In the genomic region with DNA sequence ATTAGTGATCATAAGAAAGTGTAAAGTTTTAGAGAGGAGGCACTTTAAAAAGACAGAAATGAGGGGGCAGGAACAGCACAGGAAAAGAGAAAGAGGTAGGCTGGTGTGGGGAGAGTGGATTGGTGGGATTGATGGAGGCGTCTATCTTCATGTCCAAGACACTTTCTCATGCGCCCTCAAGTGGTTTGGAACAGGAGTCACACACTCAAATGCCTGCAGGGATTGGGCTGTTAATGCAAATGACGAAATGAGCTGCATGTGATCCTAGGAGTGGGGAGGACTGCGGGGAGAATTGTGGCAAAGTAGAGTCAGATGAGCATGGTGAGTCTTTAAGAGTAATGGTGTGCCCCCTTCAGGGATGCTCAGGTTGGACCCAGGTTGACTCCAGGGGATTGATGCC, we compare ENCODE assay signal across 8 cellular contexts. TPM values are rescaled to one million over a fixed set of nuclear protein-coding genes. Genes with fewer than 3 reads are reported as not detected.
DNase-seq lines count a peak whose midpoint lies in the region; TF ChIP-seq lines count a peak whose summit lies in the region.

No MANE protein-coding gene starts in this region.

- H3K9me3 Mint-ChIP-seq in endothelial cell (ENCODE audit: unreplicated experiment): peaks cover 4% of the 10 kb centered on the region

- no peaks in the 10 kb centered on the region for H3K9me3 ChIP-seq in left ventricle myocardium inferior (replicated peaks)

- no peak overlapping the region for H3K4me3 ChIP-seq in retinal pigment epithelial cell (ENCODE audit: low read length)
- H3K4me3 ChIP-seq in left ventricle myocardium inferior: no peak overlapping the region

- peaks cover 4% of the 10 kb centered on the region for H3K36me3 Mint-ChIP-seq in endothelial cell (ENCODE audit: low read depth, unreplicated experiment)

- peaks cover 6% of the 10 kb centered on the region for H3K27me3 Mint-ChIP-seq in endothelial cell (ENCODE audit: unreplicated experiment)

- H3K27ac ChIP-seq in left ventricle myocardium inferior (replicated peaks): no peak overlapping the region

- DNase-seq in stimulated activated CD4-positive, alpha-beta T cell treated with anti-CD3 and anti-CD28 coated beads, Interleukin-1b, Interleukin-23, amount 100 ng/mL, for 48 hours: peak; percentile 8
- no peak for DNase-seq in stimulated activated CD4-positive, alpha-beta T cell treated with anti-CD3 and anti-CD28 coated beads, Interleukin-4, amount 100 ng/mL, for 1 hour
- peak; percentile 39 for DNase-seq in NCI-H69 (lab: John Stamatoyannopoulos, UW)
- DNase-seq in endothelial cell (ENCODE audit: low spot score): peak; percentile 32
- DNase-seq in retinal pigment epithelial cell (ENCODE audit: low read depth): peak; percentile 4
- no peak for DNase-seq in activated CD4-positive, CD25-positive, alpha-beta regulatory T cell treated with anti-CD3 and anti-CD28 coated beads, Interleukin-2, amount 50 U/mL, for 72 hours
- no peak for DNase-seq in left ventricle myocardium inferior
- DNase-seq in NK-92 (lab: John Stamatoyannopoulos, UW; ENCODE audit: unreplicated experiment): no peak

- H3K27ac Mint-ChIP-seq in endothelial cell (ENCODE audit: unreplicated experiment): no peak overlapping the region

- intact Hi-C loops in left ventricle myocardium inferior (cut with micrococcal nuclease): no loop called here

- peaks cover 14% of the 10 kb centered on the region for H3K4me1 Mint-ChIP-seq in endothelial cell (ENCODE audit: unreplicated experiment)

- H3K27me3 ChIP-seq in left ventricle myocardium inferior (ENCODE audit: low read depth): peaks cover 60% of the 10 kb centered on the region

- H3K4me1 ChIP-seq in left ventricle myocardium inferior: no peaks in the 10 kb centered on the region

- H3K4me3 Mint-ChIP-seq in endothelial cell (ENCODE audit: unreplicated experiment): no peak overlapping the region

- no peaks in the 10 kb centered on the region for H3K36me3 ChIP-seq in left ventricle myocardium inferior

- TF ChIP-seq CTCF in endothelial cell (IDR thresholded peaks at IDR 0.05; ENCODE audit: unreplicated experiment): peak; percentile 23
- peak; percentile 48 for TF ChIP-seq CTCF in retinal pigment epithelial cell (conservative IDR thresholded peaks at IDR 0.05; ENCODE audit: low read depth, low read length)
- TF ChIP-seq CTCF in left ventricle myocardium inferior (IDR thresholded peaks at IDR 0.05; ENCODE audit: borderline replicate concordance): no peak

RNA-seq across cellular contexts. Expression of a gene that starts 5.5 kb away (rescaled TPM):
- total RNA-seq in endothelial cell (ENCODE audit: unreplicated experiment) (not detected), left ventricle myocardium inferior (not detected)

RNA-seq across cellular contexts. Expression of a gene that starts 45.1 kb away (rescaled TPM):
- total RNA-seq in endothelial cell (ENCODE audit: unreplicated experiment): 33.9 TPM
- total RNA-seq in left ventricle myocardium inferior: 35.4 TPM

RNA-seq across cellular contexts. Expression of a gene that starts 49.3 kb away (rescaled TPM):
- total RNA-seq in endothelial cell (ENCODE audit: unreplicated experiment) (not detected), left ventricle myocardium inferior (0.16 TPM)

Comparison
In these comparisons a context has a peak if more than half of its experiments do, and no peak if none do; other contexts are left out.
1. DNase-seq: peak in stimulated activated CD4-positive, alpha-beta T cell treated with anti-CD3 and anti-CD28 coated beads, Interleukin-1b, Interleukin-23, amount 100 ng/mL, for 48 hours (single experiment), NCI-H69 (single experiment), endothelial cell (single experiment) and retinal pigment epithelial cell (single experiment); none in stimulated activated CD4-positive, alpha-beta T cell treated with anti-CD3 and anti-CD28 coated beads, Interleukin-4, amount 100 ng/mL, for 1 hour (single experiment), activated CD4-positive, CD25-positive, alpha-beta regulatory T cell treated with anti-CD3 and anti-CD28 coated beads, Interleukin-2, amount 50 U/mL, for 72 hours (single experiment), left ventricle myocardium inferior (single experiment) and NK-92 (single experiment).